ENCODE assay signal across 8 cellular contexts in the genomic region with DNA sequence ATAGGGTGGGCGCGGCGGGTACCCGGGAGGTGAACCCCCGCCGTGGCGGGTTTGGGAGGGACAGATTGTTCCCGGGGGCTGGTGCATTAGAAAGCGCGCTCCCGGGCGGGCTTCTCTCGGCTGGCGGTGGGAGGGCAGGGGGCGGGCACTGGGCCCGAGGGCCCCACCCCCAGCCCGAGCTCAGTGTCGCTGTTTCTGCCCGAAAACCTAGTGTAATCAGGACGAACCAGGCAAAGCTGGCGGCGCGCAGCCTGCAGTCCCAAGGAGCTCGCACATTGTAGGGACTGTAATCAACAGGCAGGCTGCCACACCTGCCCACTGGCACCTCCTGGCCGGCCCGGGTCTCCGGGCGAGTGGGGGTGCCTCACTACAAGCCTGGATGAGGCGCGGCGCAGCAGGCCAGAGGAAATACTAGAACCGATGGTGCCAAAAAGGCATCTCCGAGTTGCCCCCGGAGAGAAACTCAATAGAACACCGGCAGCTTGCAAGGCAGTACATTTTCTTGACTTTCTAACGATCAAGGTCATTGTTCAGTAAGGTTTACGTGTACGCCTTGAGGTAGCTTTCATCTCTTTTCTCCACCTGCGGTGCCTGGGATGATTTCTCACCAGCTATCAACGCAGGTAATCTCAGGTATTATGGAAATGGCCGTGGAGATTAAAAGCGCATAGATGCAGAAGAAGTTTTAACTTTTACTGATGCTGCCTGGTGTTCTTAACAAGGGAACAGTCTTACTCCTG. TPM values are rescaled to one million over a fixed set of nuclear protein-coding genes. Genes with fewer than 3 reads are reported as not detected.
DNase-seq lines count a peak whose midpoint lies in the region; ATAC-seq, FAIRE-seq and TF ChIP-seq lines count a peak whose summit lies in the region.

No MANE protein-coding gene starts in this region.

- in situ Hi-C loops in SK-MEL-5 (cut with HindIII; ENCODE audit: low pct_unique_long_range_greater_than_20kb, low sequenced_read_pairs), result no loop called here

- H3K27ac Mint-ChIP-seq in activated naive CD4-positive, alpha-beta T cell treated with anti-CD3 and anti-CD28 coated beads, Interleukin-2, amount 50 U/mL, for 24 hours, result no peak overlapping the region

- H3K4me3 ChIP-seq in right cardiac atrium (ENCODE audit: low read length) (peak overlapping the region; percentile 72), retinal pigment epithelial cell (ENCODE audit: low read length) (peak overlapping the region; percentile 53)

- no peaks in the 10 kb centered on the region for H3K9me3 ChIP-seq in right cardiac atrium (ENCODE audit: control insufficient read depth, low read length)

- no peak for TF ChIP-seq CTCF in retinal pigment epithelial cell (conservative IDR thresholded peaks at IDR 0.05; ENCODE audit: low read depth, low read length)

- H3K36me3 Mint-ChIP-seq in activated naive CD4-positive, alpha-beta T cell treated with anti-CD3 and anti-CD28 coated beads, Interleukin-2, amount 50 U/mL, for 24 hours, result no peaks in the 10 kb centered on the region

- intact Hi-C loops in right cardiac atrium (cut with DNase I), result no loop called here

- 3% methylated on average over 42 of the region's 42 CpGs for WGBS in right cardiac atrium

- H3K4me3 Mint-ChIP-seq in activated naive CD4-positive, alpha-beta T cell treated with anti-CD3 and anti-CD28 coated beads, Interleukin-2, amount 50 U/mL, for 24 hours, result peak overlapping the region; percentile 90

- H3K27ac ChIP-seq in right cardiac atrium (ENCODE audit: low read length), result peak overlapping the region; percentile 51

- FAIRE-seq in HTR-8/SVneo (lab: Jason Lieb, UNC), result peak; percentile 97

- H3K9me3 Mint-ChIP-seq in activated naive CD4-positive, alpha-beta T cell treated with anti-CD3 and anti-CD28 coated beads, Interleukin-2, amount 50 U/mL, for 24 hours, result no peaks in the 10 kb centered on the region

- DNase-seq in GM03348 (ENCODE audit: low spot score) (peak; percentile 42), HTR-8/SVneo (ENCODE audit: insufficient read length, low spot score) (peak; percentile 94), SK-MEL-5 (ENCODE audit: low read depth, low spot score) (peak; percentile 22), right cardiac atrium (peak; percentile 53 to 80 (median 76)), retinal pigment epithelial cell (ENCODE audit: low read depth) (no peak)

- H3K4me1 Mint-ChIP-seq in activated naive CD4-positive, alpha-beta T cell treated with anti-CD3 and anti-CD28 coated beads, Interleukin-2, amount 50 U/mL, for 24 hours, result no peaks in the 10 kb centered on the region

- H3K4me1 ChIP-seq in right cardiac atrium (ENCODE audit: control insufficient read depth, insufficient read depth, low read length), result no peaks in the 10 kb centered on the region

- H3K27me3 Mint-ChIP-seq in activated naive CD4-positive, alpha-beta T cell treated with anti-CD3 and anti-CD28 coated beads, Interleukin-2, amount 50 U/mL, for 24 hours, result peaks cover 7% of the 10 kb centered on the region

- ATAC-seq in right cardiac atrium (peak; percentile 80 to 87), HG03460 (IDR thresholded peaks at IDR 0.05; ENCODE audit: unreplicated experiment) (no peak), HG03457 (IDR thresholded peaks at IDR 0.05; ENCODE audit: unreplicated experiment) (no peak)

- H3K27me3 ChIP-seq in right cardiac atrium (ENCODE audit: control insufficient read depth, insufficient read depth), result peaks cover 2% of the 10 kb centered on the region

RNA-seq across cellular contexts. Expression of a gene that starts 0.8 kb away (rescaled TPM):
- 0.05 TPM in 1 of 2 replicates, not detected in the other for total RNA-seq in SK-MEL-5 (2014; rRNA removed; shearing (Covaris generic))
- 0.01 TPM in 1 of 2 replicates, not detected in the other for polyA plus RNA-seq in SK-MEL-5 (2015; cell fraction: cytosol; rRNA removed)
- not detected in 2 replicates for polyA plus RNA-seq in SK-MEL-5 (2015; cell fraction: nucleus; rRNA removed)
- total RNA-seq in right cardiac atrium, result 10 to 100 TPM; 79.4 to 96.5 (median 83.4) TPM
- polyA plus RNA-seq in right cardiac atrium, result 68.4 TPM

RNA-seq across cellular contexts. Expression of a gene that starts 33.7 kb away (rescaled TPM):
- 46.6 and 53.4 TPM in 2 replicates for total RNA-seq in SK-MEL-5 (2014; rRNA removed; shearing (Covaris generic))
- 26.8 and 39.6 TPM in 2 replicates for polyA plus RNA-seq in SK-MEL-5 (2015; cell fraction: cytosol; rRNA removed)
- 17.2 and 18.0 TPM in 2 replicates for polyA plus RNA-seq in SK-MEL-5 (2015; cell fraction: nucleus; rRNA removed)
- 100 to 1,000 TPM in 1 of 4 donors, 10 to 100 TPM in 3; 78.6 to 114 (median 92.7) TPM for total RNA-seq in right cardiac atrium
- polyA plus RNA-seq in right cardiac atrium, result 55.5 TPM

Comparison
In these comparisons a context has a peak if more than half of its experiments do, and no peak if none do; other contexts are left out.
1. ATAC-seq: peak in right cardiac atrium (2 of 2); none in HG03460 (single experiment) and HG03457 (single experiment).
2. RNA of a gene that starts 0.8 kb away (total RNA-seq): 79.4 to 96.5 TPM in right cardiac atrium; 0.05 TPM in SK-MEL-5; every median in the first group is over 10 times any median in the second.